In genomic region chr7:29884399-29885272, GRCh38 we compare ENCODE assay signal across 9 cellular contexts.
DNase-seq lines count a peak whose midpoint lies in the region; TF ChIP-seq lines count a peak whose summit lies in the region.
"Had no signal": no experiment of that assay in that cellular context is flagged by ENCODE, and none has a peak within 500 bp of the region (broad histone marks: within the 10 kb centered on the region; RNA-seq: fewer than 3 reads in every experiment).

No MANE protein-coding gene starts in this region.

- DNase-seq in NCI-H510A (lab: John Stamatoyannopoulos, UW) (peak; percentile 71), epithelial cell of esophagus (ENCODE audit: low read depth) (peak; percentile 44), NCI-H187 (lab: John Stamatoyannopoulos, UW) (no peak), T-helper 1 cell (no peak), Peyer's patch (no peak), middle frontal gyrus (ENCODE audit: extremely low spot score, low spot score) (no peak)

- H3K36me3 ChIP-seq in ES-I3 (ENCODE audit: insufficient read depth, low read length) = no peaks in the 10 kb centered on the region
- no peaks in the 10 kb centered on the region for H3K36me3 ChIP-seq in parathyroid adenoma (ENCODE audit: control insufficient read depth, insufficient read depth, low read length)
- no peaks in the 10 kb centered on the region for H3K36me3 ChIP-seq in Peyer's patch
- H3K36me3 ChIP-seq: adrenal gland had no signal

- H3K4me3 ChIP-seq in epithelial cell of esophagus (ENCODE audit: low read length) = peak overlapping the region; percentile 28
- peak overlapping the region; percentile 54 for H3K4me3 ChIP-seq in parathyroid adenoma (ENCODE audit: low read depth, low read length)
- peak overlapping the region in 1 of 4 donors; percentile 25 for H3K4me3 ChIP-seq in Peyer's patch
- H3K4me3 ChIP-seq: adrenal gland had no signal

- H3K27ac ChIP-seq in parathyroid adenoma (peak overlapping the region; percentile 81), Peyer's patch (no peak overlapping the region)
- H3K27ac ChIP-seq: adrenal gland had no signal

- TF ChIP-seq CTCF in epithelial cell of esophagus (IDR thresholded peaks at IDR 0.05; ENCODE audit: insufficient read depth, low read depth, low read length, missing control alignments) = peak; percentile 25
- TF ChIP-seq CTCF in parathyroid adenoma (IDR thresholded peaks at IDR 0.05) = peak; percentile 35
- no peak for TF ChIP-seq CTCF in Peyer's patch (IDR thresholded peaks at IDR 0.05)

- H3K9ac ChIP-seq in ES-I3 (ENCODE audit: low read depth, low read length) = peak overlapping the region; percentile 28
- no peak overlapping the region for H3K9ac ChIP-seq in parathyroid adenoma

- peak overlapping the region; percentile 68 for H3K4me2 ChIP-seq in parathyroid adenoma (ENCODE audit: low read length)

- no peaks in the 10 kb centered on the region for H3K9me3 ChIP-seq in ES-I3 (ENCODE audit: control insufficient read depth, insufficient read depth, low read length)
- no peaks in the 10 kb centered on the region for H3K9me3 ChIP-seq in parathyroid adenoma (ENCODE audit: control insufficient read depth, low read length)
- no peaks in the 10 kb centered on the region for H3K9me3 ChIP-seq in Peyer's patch
- H3K9me3 ChIP-seq: adrenal gland had no signal

- no peak for TF ChIP-seq POLR2A in Peyer's patch (IDR thresholded peaks at IDR 0.05)

- peaks cover 18% of the 10 kb centered on the region for H3K4me1 ChIP-seq in ES-I3 (ENCODE audit: insufficient read depth, low read length)
- H3K4me1 ChIP-seq in parathyroid adenoma = peaks cover 14% of the 10 kb centered on the region
- H3K4me1 ChIP-seq in Peyer's patch = no peaks in the 10 kb centered on the region
- H3K4me1 ChIP-seq: adrenal gland had no signal

- H3K27me3 ChIP-seq in parathyroid adenoma (ENCODE audit: control insufficient read depth, insufficient read depth, low read length) (no peaks in the 10 kb centered on the region), Peyer's patch (no peaks in the 10 kb centered on the region)
- H3K27me3 ChIP-seq: adrenal gland had no signal

- peak overlapping the region; percentile 87 for H2AFZ ChIP-seq in parathyroid adenoma

- no peaks in the 10 kb centered on the region for H3K79me2 ChIP-seq in parathyroid adenoma

Comparison
In these comparisons a context has a peak if more than half of its experiments do, and no peak if none do; other contexts are left out.
1. DNase-seq: peak in NCI-H510A (single experiment) and epithelial cell of esophagus (single experiment); none in NCI-H187 (0 of 2), T-helper 1 cell (0 of 5), Peyer's patch (0 of 3) and middle frontal gyrus (single experiment).
2. CTCF ChIP-seq: peak in epithelial cell of esophagus (single experiment) and parathyroid adenoma (single experiment); none in Peyer's patch (0 of 6).